Comparison of ENCODE assay signal across 37 cellular contexts in the genomic region with DNA sequence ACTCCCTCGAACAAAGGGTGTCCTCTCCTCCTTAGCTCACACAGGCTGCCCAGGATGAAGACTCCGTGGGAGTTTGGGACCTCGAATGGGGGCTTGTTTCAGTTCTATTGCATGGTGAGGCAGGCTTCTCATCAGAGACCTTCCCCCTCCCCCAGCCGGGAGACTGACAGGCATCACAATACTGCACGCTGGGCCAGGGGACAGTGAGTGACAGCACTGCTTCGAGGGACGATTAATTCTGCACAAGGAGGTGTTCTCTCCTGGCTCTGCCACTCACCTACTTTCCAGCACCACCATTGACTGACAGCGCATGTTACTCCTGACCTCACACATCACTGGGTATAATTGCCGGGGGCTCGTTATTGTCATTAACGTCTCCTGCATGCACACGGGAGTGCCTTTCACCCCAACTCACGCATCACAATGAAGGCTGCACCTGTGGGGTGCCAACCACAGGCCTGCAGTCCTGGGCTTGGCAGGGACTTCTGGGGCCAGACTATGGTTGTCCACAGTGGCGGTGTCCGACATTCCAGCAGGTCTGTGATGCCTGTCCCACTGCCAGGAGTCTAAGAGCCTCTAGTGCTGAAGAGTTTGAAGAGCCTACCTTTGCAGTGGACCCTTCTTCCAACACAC.
"Had no signal": no experiment of that assay in that cellular context is flagged by ENCODE, and none has a peak within 500 bp of the region (broad histone marks: within the 10 kb centered on the region; RNA-seq: fewer than 3 reads in every experiment).

No MANE protein-coding gene starts in this region.

- H3K4me3 ChIP-seq: adrenal gland, body of pancreas, esophagus muscularis mucosa, gastrocnemius medialis, heart left ventricle had no signal

- FAIRE-seq: colon had no signal

- H3K27me3 ChIP-seq: adrenal gland, body of pancreas, esophagus muscularis mucosa, foreskin keratinocyte, gastrocnemius medialis had no signal

- H3K9me3 Mint-ChIP-seq: activated CD8-positive, alpha-beta T cell treated with anti-CD3 and anti-CD28 coated beads for 36 hours; activated naive CD8-positive, alpha-beta T cell treated with anti-CD3 and anti-CD28 coated beads, Interleukin-2, amount 50 U/mL, for 24 hours; activated T-helper 1 cell treated with anti-CD3 and anti-CD28 coated beads, Interleukin-12 subunit alpha, Interleukin-12 subunit beta, Interleukin-2, Interleukin-4 antibody, amounts not matched to agents 30 ng/mL and 10 ng/mL and 1 ng/mL, durations not matched to agents 14 hours and 24 hours and 36 hours had no signal

- DNase-seq: activated CD4-positive, alpha-beta T cell treated with anti-CD3 and anti-CD28 coated beads for 4 hours; activated CD4-positive, alpha-beta T cell treated with anti-CD3 and anti-CD28 coated beads, Interleukin-2, amount 50 U/mL, for 1 hour; activated CD4-positive, alpha-beta T cell treated with anti-CD3 and anti-CD28 coated beads, Interleukin-2, amount 50 U/mL, for 48 hours; activated CD4-positive, CD25-positive, alpha-beta regulatory T cell; activated CD4-positive, CD25-positive, alpha-beta regulatory T cell treated with anti-CD3 and anti-CD28 coated beads, Interleukin-2, amount 50 U/mL, for 72 hours; activated CD8-positive, alpha-beta memory T cell treated with anti-CD3 and anti-CD28 coated beads for 24 hours; activated CD8-positive, alpha-beta T cell treated with anti-CD3 and anti-CD28 coated beads for 36 hours; activated effector memory CD4-positive, alpha-beta T cell treated with anti-CD3 and anti-CD28 coated beads, Interleukin-2, amount 50 U/mL, for 16 hours; activated naive CD4-positive, alpha-beta T cell treated with anti-CD3 and anti-CD28 coated beads for 36 hours; activated naive CD8-positive, alpha-beta T cell treated with anti-CD3 and anti-CD28 coated beads for 36 hours; activated naive CD8-positive, alpha-beta T cell treated with anti-CD3 and anti-CD28 coated beads, Interleukin-2, amount 50 U/mL, for 24 hours; activated T-cell treated with anti-CD3 and anti-CD28 coated beads, Interleukin-2, amount 50 U/mL, for 1 hour; activated T-cell treated with anti-CD3 and anti-CD28 coated beads, Interleukin-2, amount 50 U/mL, for 48 hours; adrenal gland; amygdala; aorta; body of pancreas; caudate nucleus; cortex of kidney; dermis blood vessel endothelial cell; effector CD4-positive, alpha-beta T cell; effector memory CD8-positive, alpha-beta T cell; erythroblast; foreskin keratinocyte; gastrocnemius medialis; glutamatergic neuron; heart left ventricle; T-helper 1 cell; T-helper 17 cell; T1000; WERI-Rb-1 had no signal

- H3K36me3 ChIP-seq: adrenal gland, esophagus muscularis mucosa, gastrocnemius medialis, heart left ventricle, WERI-Rb-1 had no signal

- ATAC-seq: activated CD8-positive, alpha-beta T cell treated with anti-CD3 and anti-CD28 coated beads for 36 hours; activated naive CD8-positive, alpha-beta T cell treated with anti-CD3 and anti-CD28 coated beads, Interleukin-2, amount 50 U/mL, for 24 hours; body of pancreas; effector memory CD8-positive, alpha-beta T cell; foreskin keratinocyte; gastrocnemius medialis; heart left ventricle; T-helper 17 cell had no signal

- H3K27me3 Mint-ChIP-seq: activated naive CD4-positive, alpha-beta T cell treated with anti-CD3 and anti-CD28 coated beads, Interleukin-2, amount 50 U/mL, for 24 hours; T-helper 17 cell had no signal

- H3K4me1 ChIP-seq: adrenal gland, body of pancreas, esophagus muscularis mucosa, foreskin keratinocyte, gastrocnemius medialis, heart left ventricle had no signal

- H3K27ac Mint-ChIP-seq: activated CD8-positive, alpha-beta T cell treated with anti-CD3 and anti-CD28 coated beads for 36 hours; activated naive CD4-positive, alpha-beta T cell treated with anti-CD3 and anti-CD28 coated beads for 36 hours; activated naive CD4-positive, alpha-beta T cell treated with anti-CD3 and anti-CD28 coated beads, Interleukin-2, amount 50 U/mL, for 24 hours; activated naive CD8-positive, alpha-beta T cell treated with anti-CD3 and anti-CD28 coated beads for 36 hours; activated naive CD8-positive, alpha-beta T cell treated with anti-CD3 and anti-CD28 coated beads, Interleukin-2, amount 50 U/mL, for 24 hours; activated T-helper 1 cell treated with anti-CD3 and anti-CD28 coated beads, Interleukin-12 subunit alpha, Interleukin-12 subunit beta, Interleukin-2, Interleukin-4 antibody, amounts not matched to agents 30 ng/mL and 10 ng/mL and 1 ng/mL, durations not matched to agents 14 hours and 24 hours and 36 hours; activated T-helper 2 cell treated with anti-CD3 and anti-CD28 coated beads, Interferon-gamma antibody, Interleukin-2, Interleukin-4, amounts not matched to agents 10 μg/mL and 5 μg/mL and 100 μg/mL, durations not matched to agents 14 hours and 24 hours and 36 hours; effector memory CD8-positive, alpha-beta T cell; T-helper 17 cell; T-helper 2 cell treated with Interferon-gamma antibody and Interleukin-4, amounts not matched to agents 5 μg/mL and 100 μg/mL, for 36 hours had no signal

- H3K36me3 Mint-ChIP-seq: activated naive CD4-positive, alpha-beta T cell treated with anti-CD3 and anti-CD28 coated beads, Interleukin-2, amount 50 U/mL, for 24 hours; activated naive CD8-positive, alpha-beta T cell treated with anti-CD3 and anti-CD28 coated beads for 36 hours had no signal

- H3K4me1 Mint-ChIP-seq: activated naive CD4-positive, alpha-beta T cell treated with anti-CD3 and anti-CD28 coated beads, Interleukin-2, amount 50 U/mL, for 24 hours; activated naive CD8-positive, alpha-beta T cell treated with anti-CD3 and anti-CD28 coated beads for 36 hours; activated naive CD8-positive, alpha-beta T cell treated with anti-CD3 and anti-CD28 coated beads, Interleukin-2, amount 50 U/mL, for 24 hours; T-helper 17 cell had no signal

- H3K4me3 Mint-ChIP-seq: activated CD8-positive, alpha-beta T cell treated with anti-CD3 and anti-CD28 coated beads for 36 hours; activated naive CD4-positive, alpha-beta T cell treated with anti-CD3 and anti-CD28 coated beads for 36 hours; activated naive CD4-positive, alpha-beta T cell treated with anti-CD3 and anti-CD28 coated beads, Interleukin-2, amount 50 U/mL, for 24 hours; activated naive CD8-positive, alpha-beta T cell treated with anti-CD3 and anti-CD28 coated beads for 36 hours; activated naive CD8-positive, alpha-beta T cell treated with anti-CD3 and anti-CD28 coated beads, Interleukin-2, amount 50 U/mL, for 24 hours; activated T-helper 1 cell treated with anti-CD3 and anti-CD28 coated beads, Interleukin-12 subunit alpha, Interleukin-12 subunit beta, Interleukin-2, Interleukin-4 antibody, amounts not matched to agents 30 ng/mL and 10 ng/mL and 1 ng/mL, durations not matched to agents 14 hours and 24 hours and 36 hours; effector memory CD8-positive, alpha-beta T cell; T-helper 17 cell; T-helper 2 cell treated with Interferon-gamma antibody and Interleukin-4, amounts not matched to agents 5 μg/mL and 100 μg/mL, for 36 hours had no signal

- H3K9me3 ChIP-seq: adrenal gland, body of pancreas, esophagus muscularis mucosa, gastrocnemius medialis had no signal

- H3K27ac ChIP-seq: adrenal gland, body of pancreas, esophagus muscularis mucosa, foreskin keratinocyte, gastrocnemius medialis, heart left ventricle, WERI-Rb-1 had no signal
